8 cellular contexts compared by ENCODE assay signal in genomic region chr17:45619983-45620382, GRCh38.
DNase-seq lines count a peak whose midpoint lies in the region; ATAC-seq and TF ChIP-seq lines count a peak whose summit lies in the region.
"Not testable (repeated sequence)": the region's sequence is repeated elsewhere in the genome, so short reads cannot be mapped to it uniquely, and the experiment has no call there.

No MANE protein-coding gene starts in this region.

- H3K9me3 Mint-ChIP-seq in T-helper 1 cell treated with Interleukin-12 subunit alpha and Interleukin-12 subunit beta and Interleukin-4 antibody, amounts not matched to agents 30 μg/mL and 1 μg/mL, for 36 hours = not testable (repeated sequence)

- H3K27ac Mint-ChIP-seq in T-helper 1 cell treated with Interleukin-12 subunit alpha and Interleukin-12 subunit beta and Interleukin-4 antibody, amounts not matched to agents 30 μg/mL and 1 μg/mL, for 36 hours = peak overlapping the region; percentile 34

- not testable (repeated sequence) for H3K36me3 Mint-ChIP-seq in T-helper 1 cell treated with Interleukin-12 subunit alpha and Interleukin-12 subunit beta and Interleukin-4 antibody, amounts not matched to agents 30 μg/mL and 1 μg/mL, for 36 hours (ENCODE audit: low read depth)

- peak overlapping the region; percentile 81 for H3K4me3 Mint-ChIP-seq in T-helper 1 cell treated with Interleukin-12 subunit alpha and Interleukin-12 subunit beta and Interleukin-4 antibody, amounts not matched to agents 30 μg/mL and 1 μg/mL, for 36 hours

- DNase-seq in CMK (ENCODE audit: low read depth) (peak; percentile 46), Right ventricle myocardium superior (peak; percentile 90), omental fat pad (ENCODE audit: low spot score) (peak; percentile 71)
- peak; percentile 64 for DNase-seq in activated naive CD8-positive, alpha-beta T cell treated with anti-CD3 and anti-CD28 coated beads, Interleukin-2, amount 50 U/mL, for 16 hours (ENCODE audit: low read depth, low spot score)
- DNase-seq in stimulated activated CD8-positive, alpha-beta memory T cell treated with anti-CD3 and anti-CD28 coated beads, Interleukin-4, amount 100 ng/mL, for 4 hours (ENCODE audit: low read depth in 2 of 2, low spot score in 1 of 2) = peak; percentile 72

- TF ChIP-seq CTCF in omental fat pad (IDR thresholded peaks at IDR 0.05) = not testable (repeated sequence)

- ATAC-seq in GM21423 (IDR thresholded peaks at IDR 0.05; ENCODE audit: unreplicated experiment) (peak; percentile 96), HG03378 (IDR thresholded peaks at IDR 0.05; ENCODE audit: unreplicated experiment) (peak; percentile 82), Right ventricle myocardium superior (ENCODE audit: poor library complexity) (peak; percentile 100), omental fat pad (ENCODE audit: low FRiP score) (peak; percentile 99)

- not testable (repeated sequence) for H3K4me1 Mint-ChIP-seq in T-helper 1 cell treated with Interleukin-12 subunit alpha and Interleukin-12 subunit beta and Interleukin-4 antibody, amounts not matched to agents 30 μg/mL and 1 μg/mL, for 36 hours (ENCODE audit: low read depth)

- H3K27me3 Mint-ChIP-seq in T-helper 1 cell treated with Interleukin-12 subunit alpha and Interleukin-12 subunit beta and Interleukin-4 antibody, amounts not matched to agents 30 μg/mL and 1 μg/mL, for 36 hours (ENCODE audit: low read depth) = not testable (repeated sequence)

- intact Hi-C loops in Right ventricle myocardium superior (cut with DNase I) = not testable (repeated sequence)

Comparison
In these comparisons a context has a peak if more than half of its experiments do, and no peak if none do; other contexts are left out.
1. Peak in every context shown above with its lines: DNase-seq and ATAC-seq.